ENCODE assay signal across 8 cellular contexts in the genomic region with DNA sequence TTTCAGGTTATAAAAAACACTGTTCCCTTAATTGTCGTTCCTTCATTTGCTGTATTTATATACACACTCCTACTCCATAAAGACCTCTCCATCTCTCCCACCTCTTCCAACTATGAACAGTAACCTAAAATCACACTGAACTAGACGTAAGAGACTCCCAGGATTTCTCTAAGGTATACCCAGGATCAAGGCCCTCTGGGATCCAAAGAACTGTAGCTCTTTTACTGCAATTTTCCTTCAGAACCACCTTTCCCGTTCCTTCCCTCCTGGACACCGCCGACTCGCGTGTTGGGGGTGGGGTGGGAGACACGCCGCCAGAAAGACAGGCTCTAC. TPM values are rescaled to one million over a fixed set of nuclear protein-coding genes. Genes with fewer than 3 reads are reported as not detected.
A peak's percentile ranks its signal among the peaks of the same experiment; 100 is the strongest.
DNase-seq lines count a peak whose midpoint lies in the region; ATAC-seq and TF ChIP-seq lines count a peak whose summit lies in the region.

No MANE protein-coding gene starts in this region.

- H3K4me1 ChIP-seq in adipocyte (ENCODE audit: control insufficient read depth, insufficient read depth, low read length) (peaks cover 18% of the 10 kb centered on the region), right lobe of liver (peaks cover 0 to 12% (median 4%) of the 10 kb centered on the region in 4 donors), upper lobe of left lung (peaks cover 18 to 34% (median 21%) of the 10 kb centered on the region in 4 donors)

- H3K9me3 Mint-ChIP-seq in activated naive CD4-positive, alpha-beta T cell treated with anti-CD3 and anti-CD28 coated beads, Interleukin-2, amount 10 ng/mL, durations not matched to agents 7 days and 5 days = no peaks in the 10 kb centered on the region

- no peak for TF ChIP-seq EP300 in upper lobe of left lung (IDR thresholded peaks at IDR 0.05)

- intact Hi-C loops in right lobe of liver (cut with DNase I) = no loop called here

- H3K9me3 ChIP-seq in adipocyte (ENCODE audit: control insufficient read depth, low read length) = no peaks in the 10 kb centered on the region
- H3K9me3 ChIP-seq in right lobe of liver = no peaks in the 10 kb centered on the region
- H3K9me3 ChIP-seq in upper lobe of left lung = no peaks in the 10 kb centered on the region

- H3K27ac ChIP-seq in right lobe of liver (peak overlapping the region; percentile 97 to 98 (median 98)), upper lobe of left lung (peak overlapping the region; percentile 96 to 100 (median 98))

- under 1% methylated on average over 9 of the region's 9 CpGs for WGBS in right lobe of liver (ENCODE audit: insufficient coverage, low coverage, low lambda C conversion rate, missing lambda C conversion rate)
- 0% methylated on average over 9 of the region's 9 CpGs for WGBS in upper lobe of left lung, 2 donors

- TF ChIP-seq CTCF in right lobe of liver (IDR thresholded peaks at IDR 0.05) = no peak
- no peak for TF ChIP-seq CTCF in upper lobe of left lung (IDR thresholded peaks at IDR 0.05)

- peak overlapping the region; percentile 91 for H3K4me3 Mint-ChIP-seq in activated naive CD4-positive, alpha-beta T cell treated with anti-CD3 and anti-CD28 coated beads, Interleukin-2, amount 10 ng/mL, durations not matched to agents 7 days and 5 days

- H3K27ac Mint-ChIP-seq in activated naive CD4-positive, alpha-beta T cell treated with anti-CD3 and anti-CD28 coated beads, Interleukin-2, amount 10 ng/mL, durations not matched to agents 7 days and 5 days = peak overlapping the region; percentile 99

- H3K27me3 Mint-ChIP-seq in activated naive CD4-positive, alpha-beta T cell treated with anti-CD3 and anti-CD28 coated beads, Interleukin-2, amount 10 ng/mL, durations not matched to agents 7 days and 5 days = peaks cover 4% of the 10 kb centered on the region

- peak overlapping the region; percentile 95 for H3K9ac ChIP-seq in adipocyte (ENCODE audit: low read length)

- peak overlapping the region; percentile 93 for H3K4me3 ChIP-seq in adipocyte (ENCODE audit: low read length)
- peak overlapping the region; percentile 73 to 83 (median 77) for H3K4me3 ChIP-seq in right lobe of liver
- peak overlapping the region; percentile 55 to 92 (median 78) for H3K4me3 ChIP-seq in upper lobe of left lung

- CTCF ChIA-PET in activated naive CD4-positive, alpha-beta T cell treated with anti-CD3 and anti-CD28 coated beads, Interleukin-2, amount 10 ng/mL, durations not matched to agents 7 days and 5 days (lab: Charles Lee) = interaction anchor here (1.2 to 2.2 kb wide), 3 partner anchors 22 to 152 kb away, joined by 3 to 5 read pairs (median 5); partner anchors contain the start of gene GINM1

- no peak for DNase-seq in activated naive CD4-positive, alpha-beta T cell treated with anti-CD3 and anti-CD28 coated beads, Interleukin-2, amount 10 ng/mL, durations not matched to agents 7 days and 5 days
- DNase-seq in activated naive CD4-positive, alpha-beta T cell treated with Interleukin-2 at 50 U/mL for 16 hours = no peak
- DNase-seq in adipocyte (ENCODE audit: low read depth) (no peak), right lobe of liver (no peak), upper lobe of left lung (no peak), activated gamma-delta T cell treated with Interleukin-2 at 50 U/mL for 16 hours (no peak), epidermal melanocyte (ENCODE audit: insufficient read length, low spot score) (no peak), NCI-H1417 (lab: John Stamatoyannopoulos, UW) (no peak)

- H3K36me3 ChIP-seq in adipocyte (ENCODE audit: control insufficient read depth, insufficient read depth, low read length, severe bottlenecking) (no peaks in the 10 kb centered on the region), right lobe of liver (no peaks in the 10 kb centered on the region), upper lobe of left lung (peaks cover 0 to 2% (median 0%) of the 10 kb centered on the region in 4 donors)

- H3K27me3 ChIP-seq in adipocyte (replicated peaks; ENCODE audit: control insufficient read depth, insufficient read depth, low read length) (no peaks in the 10 kb centered on the region), right lobe of liver (no peaks in the 10 kb centered on the region), upper lobe of left lung (no peaks in the 10 kb centered on the region)

- H3K36me3 Mint-ChIP-seq in activated naive CD4-positive, alpha-beta T cell treated with anti-CD3 and anti-CD28 coated beads, Interleukin-2, amount 10 ng/mL, durations not matched to agents 7 days and 5 days = peaks cover 24% of the 10 kb centered on the region

- ATAC-seq in right lobe of liver (no peak), upper lobe of left lung (ENCODE audit: low FRiP score in 2 of 2) (peak; percentile 0 to 3)

- H3K4me1 Mint-ChIP-seq in activated naive CD4-positive, alpha-beta T cell treated with anti-CD3 and anti-CD28 coated beads, Interleukin-2, amount 10 ng/mL, durations not matched to agents 7 days and 5 days = peaks cover 41% of the 10 kb centered on the region

- no peak for TF ChIP-seq POLR2A in right lobe of liver (IDR thresholded peaks at IDR 0.05)
- TF ChIP-seq POLR2A in upper lobe of left lung (IDR thresholded peaks at IDR 0.05) = no peak

RNA-seq across cellular contexts. Expression of gene LATS1, which starts 0.7 kb away (rescaled TPM):
- total RNA-seq in right lobe of liver (10 to 100 TPM in 5 of 6 experiments, 1 to 10 TPM in 1; 9.5 to 16.6 (median 10.9) TPM), upper lobe of left lung (10 to 100 TPM; 23.1 to 34.4 (median 29.9) TPM)

RNA-seq across cellular contexts. Expression of gene NUP43, which starts 29.1 kb away (rescaled TPM):
- 10 to 100 TPM in 5 of 6 experiments, 1 to 10 TPM in 1; 8.8 to 15.9 (median 12.1) TPM for total RNA-seq in right lobe of liver
- 10 to 100 TPM; 11.1 to 29.3 (median 19.1) TPM for total RNA-seq in upper lobe of left lung

RNA-seq across cellular contexts. Expression of gene PCMT1, which starts 32.3 kb away (rescaled TPM):
- total RNA-seq in right lobe of liver (10 to 100 TPM; 40.7 to 84.5 (median 47.7) TPM), upper lobe of left lung (100 to 1,000 TPM in 2 of 6 donors, 10 to 100 TPM in 4; 25.1 to 129 (median 68.1) TPM)

Comparison
In these comparisons a context has a peak if more than half of its experiments do, and no peak if none do; other contexts are left out.
1. ATAC-seq: peak in upper lobe of left lung (2 of 2); none in right lobe of liver (0 of 4).
2. Peak in every context shown above with its lines, with median percentiles within 50 percentile points of each other: H3K4me3 ChIP-seq.